In the genomic region with DNA sequence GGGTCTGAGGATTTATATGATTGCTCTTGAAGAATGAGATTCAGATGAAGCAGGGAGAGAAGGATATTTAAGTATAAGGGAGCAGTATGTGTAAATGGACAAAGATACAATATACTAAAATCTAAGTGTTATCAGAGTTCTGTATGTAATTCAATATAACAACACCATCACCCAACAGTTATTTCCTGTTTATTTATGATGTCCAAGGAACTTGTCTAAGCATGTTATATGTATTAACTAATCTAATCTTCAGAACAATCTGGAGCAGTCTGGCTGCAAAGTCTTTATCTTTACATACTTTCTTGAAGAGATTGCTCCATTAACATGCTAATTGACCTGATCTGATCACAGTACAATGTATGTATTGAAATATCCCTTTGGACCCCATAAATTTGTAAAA, we compare ENCODE assay signal across 25 cellular contexts.
"Had no signal": no experiment of that assay in that cellular context is flagged by ENCODE, and none has a peak within 500 bp of the region (broad histone marks: within the 10 kb centered on the region; RNA-seq: fewer than 3 reads in every experiment).

No MANE protein-coding gene starts in this region.

- H3K27ac ChIP-seq: adrenal gland, ascending aorta, epithelial cell of prostate, esophagus squamous epithelium had no signal

- H3K27me3 ChIP-seq: adrenal gland, ascending aorta, esophagus squamous epithelium had no signal

- ATAC-seq: activated CD4-positive, alpha-beta T cell treated with anti-CD3 and anti-CD28 coated beads for 36 hours; activated CD8-positive, alpha-beta memory T cell treated with anti-CD3 and anti-CD28 coated beads, Interleukin-2, amount 10 ng/mL, durations not matched to agents 7 days and 5 days; activated CD8-positive, alpha-beta T cell treated with anti-CD3 and anti-CD28 coated beads, Interleukin-2, amount 10 ng/mL, durations not matched to agents 7 days and 5 days; activated naive CD8-positive, alpha-beta T cell treated with anti-CD3 and anti-CD28 coated beads, Interleukin-2, amount 50 U/mL, for 24 hours; effector memory CD8-positive, alpha-beta T cell had no signal

- H3K9me3 ChIP-seq: adrenal gland, ascending aorta, esophagus squamous epithelium had no signal

- H3K4me3 ChIP-seq: adrenal gland, ascending aorta, esophagus squamous epithelium had no signal

- H3K4me1 ChIP-seq: adrenal gland, ascending aorta, esophagus squamous epithelium had no signal

- H3K36me3 ChIP-seq: adrenal gland, ascending aorta, esophagus squamous epithelium had no signal

- DNase-seq: activated CD4-positive, alpha-beta memory T cell treated with anti-CD3 and anti-CD28 coated beads for 36 hours; activated CD4-positive, alpha-beta T cell treated with anti-CD3 and anti-CD28 coated beads for 36 hours; activated CD4-positive, alpha-beta T cell treated with anti-CD3 and anti-CD28 coated beads, Interleukin-2, amount 10 ng/mL, durations not matched to agents 24 days and 14 days; activated CD4-positive, CD25-positive, alpha-beta regulatory T cell; activated CD4-positive, CD25-positive, alpha-beta regulatory T cell treated with anti-CD3 and anti-CD28 coated beads, Interleukin-2, amount 50 U/mL, for 72 hours; activated CD8-positive, alpha-beta memory T cell treated with anti-CD3 and anti-CD28 coated beads, Interleukin-2, amount 10 ng/mL, durations not matched to agents 7 days and 5 days; activated CD8-positive, alpha-beta memory T cell treated with anti-CD3 and anti-CD28 coated beads, Interleukin-2, amount 50 U/mL, for 4 hours; activated CD8-positive, alpha-beta T cell treated with anti-CD3 and anti-CD28 coated beads, Interleukin-2, amount 10 ng/mL, durations not matched to agents 7 days and 5 days; activated effector memory CD4-positive, alpha-beta T cell treated with anti-CD3 and anti-CD28 coated beads, Interleukin-2, amount 50 U/mL, for 16 hours; activated naive CD4-positive, alpha-beta T cell treated with anti-CD3 and anti-CD28 coated beads for 36 hours; activated naive CD8-positive, alpha-beta T cell treated with anti-CD3 and anti-CD28 coated beads for 36 hours; activated naive CD8-positive, alpha-beta T cell treated with anti-CD3 and anti-CD28 coated beads, Interleukin-2, amount 50 U/mL, for 24 hours; activated T-cell treated with anti-CD3 and anti-CD28 coated beads, Interleukin-2, amount 50 U/mL, for 1 hour; activated T-cell treated with anti-CD3 and anti-CD28 coated beads, Interleukin-2, amount 50 U/mL, for 48 hours; adrenal gland; caudate nucleus; cortex of kidney; dermis blood vessel endothelial cell; effector CD4-positive, alpha-beta T cell; effector memory CD8-positive, alpha-beta T cell; esophagus squamous epithelium; head of caudate nucleus; T-helper 2 cell had no signal
